Comparison of ENCODE assay signal across 26 cellular contexts in genomic region chr10:130607386-130607785, GRCh38.
"Had no signal": no experiment of that assay in that cellular context is flagged by ENCODE, and none has a peak within 500 bp of the region (broad histone marks: within the 10 kb centered on the region; RNA-seq: fewer than 3 reads in every experiment).

No MANE protein-coding gene starts in this region.

- H3K9me3 Mint-ChIP-seq: dendritic cell treated with granulocyte-macrophage colony-stimulating factor and Interleukin-4, amounts not matched to agents 40 ng/mL and 50 ng/mL, for 4 days had no signal

- H3K4me3 Mint-ChIP-seq: dendritic cell treated with granulocyte-macrophage colony-stimulating factor and Interleukin-4, amounts not matched to agents 40 ng/mL and 50 ng/mL, for 4 days; effector memory CD8-positive, alpha-beta T cell had no signal

- FAIRE-seq: colon, endometrium, endothelial cell of umbilical vein, frontal cortex had no signal

- H3K4me3 ChIP-seq: colonic mucosa, coronary artery, dorsolateral prefrontal cortex, esophagus squamous epithelium, gastrocnemius medialis, gastroesophageal sphincter, heart left ventricle, heart right ventricle had no signal

- H3K9me3 ChIP-seq: colonic mucosa had no signal

- ATAC-seq: effector memory CD8-positive, alpha-beta T cell; esophagus mucosa; foreskin keratinocyte; gastrocnemius medialis; gastroesophageal sphincter; heart right ventricle had no signal

- H3K27ac ChIP-seq: colonic mucosa, coronary artery, dorsolateral prefrontal cortex, epithelial cell of prostate, esophagus squamous epithelium, foreskin keratinocyte, gastrocnemius medialis, gastroesophageal sphincter, heart left ventricle, heart right ventricle had no signal

- H3K27me3 ChIP-seq: colonic mucosa, foreskin keratinocyte had no signal

- DNase-seq: colonic mucosa; cortex of kidney; dermis blood vessel endothelial cell; dorsolateral prefrontal cortex; effector CD4-positive, alpha-beta T cell; effector CD8-positive, alpha-beta T cell; effector memory CD4-positive, alpha-beta T cell; effector memory CD8-positive, alpha-beta T cell; erythroblast; esophagus squamous epithelium; foreskin fibroblast; foreskin keratinocyte; foreskin melanocyte; gastrocnemius medialis; glutamatergic neuron; heart left ventricle; heart right ventricle had no signal

- H3K27ac Mint-ChIP-seq: dendritic cell treated with granulocyte-macrophage colony-stimulating factor and Interleukin-4, amounts not matched to agents 40 ng/mL and 50 ng/mL, for 4 days; effector memory CD8-positive, alpha-beta T cell had no signal

- H3K4me1 ChIP-seq: colonic mucosa, esophagus squamous epithelium, foreskin keratinocyte, gastrocnemius medialis, gastroesophageal sphincter, heart left ventricle, heart right ventricle had no signal

- H3K36me3 ChIP-seq: colonic mucosa, esophagus squamous epithelium, gastrocnemius medialis, gastroesophageal sphincter, heart left ventricle, heart right ventricle had no signal

- H3K27me3 Mint-ChIP-seq: dendritic cell treated with granulocyte-macrophage colony-stimulating factor and Interleukin-4, amounts not matched to agents 40 ng/mL and 50 ng/mL, for 4 days; effector memory CD8-positive, alpha-beta T cell had no signal
